In genomic region chr20:38435555-38435939, GRCh38 we compare ENCODE assay signal across 10 cellular contexts. TPM values are rescaled to one million over a fixed set of nuclear protein-coding genes. Genes with fewer than 3 reads are reported as not detected.
A peak's percentile ranks its signal among the peaks of the same experiment; 100 is the strongest.
DNase-seq lines count a peak whose midpoint lies in the region; ATAC-seq, FAIRE-seq and TF ChIP-seq lines count a peak whose summit lies in the region.
"Had no signal": no experiment of that assay in that cellular context is flagged by ENCODE, and none has a peak within 500 bp of the region (broad histone marks: within the 10 kb centered on the region; RNA-seq: fewer than 3 reads in every experiment).

No MANE protein-coding gene starts in this region.

- H3K9me3 ChIP-seq in SJSA1 (replicated peaks): no peaks in the 10 kb centered on the region

- H3K4me3 ChIP-seq in SJSA1: peak overlapping the region; percentile 73

- H3K27ac Mint-ChIP-seq in activated T-cell treated with anti-CD3 and anti-CD28 coated beads, Interleukin-2, amount 50 U/mL, for 24 hours: peak overlapping the region; percentile 99
- peak overlapping the region; percentile 96 for H3K27ac Mint-ChIP-seq in stimulated activated effector memory CD8-positive, alpha-beta T cell treated with anti-CD3 and anti-CD28 coated beads, Interleukin-12 subunit alpha, Interleukin-12 subunit beta, amount 100 ng/mL, for 72 hours

- H3K36me3 ChIP-seq in SJSA1: peaks cover 45% of the 10 kb centered on the region

- peaks cover 47% of the 10 kb centered on the region for H3K36me3 Mint-ChIP-seq in activated T-cell treated with anti-CD3 and anti-CD28 coated beads, Interleukin-2, amount 50 U/mL, for 24 hours (ENCODE audit: low read depth)
- peaks cover 49% of the 10 kb centered on the region for H3K36me3 Mint-ChIP-seq in stimulated activated effector memory CD8-positive, alpha-beta T cell treated with anti-CD3 and anti-CD28 coated beads, Interleukin-12 subunit alpha, Interleukin-12 subunit beta, amount 100 ng/mL, for 72 hours

- H3K27ac ChIP-seq in SJSA1: peak overlapping the region; percentile 70
- peak overlapping the region; percentile 67 for H3K27ac ChIP-seq in epithelial cell of prostate

- H3K4me3 Mint-ChIP-seq in activated T-cell treated with anti-CD3 and anti-CD28 coated beads, Interleukin-2, amount 50 U/mL, for 24 hours: peak overlapping the region; percentile 98
- peak overlapping the region; percentile 91 for H3K4me3 Mint-ChIP-seq in stimulated activated effector memory CD8-positive, alpha-beta T cell treated with anti-CD3 and anti-CD28 coated beads, Interleukin-12 subunit alpha, Interleukin-12 subunit beta, amount 100 ng/mL, for 72 hours

- no peak for DNase-seq in activated T-cell treated with anti-CD3 and anti-CD28 coated beads, Interleukin-2, amount 50 U/mL, for 24 hours
- DNase-seq in activated T-cell treated with anti-CD3 and anti-CD28 coated beads for 4 hours (no peak), SJSA1 (ENCODE audit: low read depth in 1 of 2, low spot score in 2 of 2) (peak; percentile 75 to 77), epithelial cell of prostate (ENCODE audit: low read depth, low spot score) (no peak), H54 (ENCODE audit: insufficient read length, low spot score) (no peak), NCI-H510A treated with DMSO at 0.1 percent for 48 hours (lab: John Stamatoyannopoulos, UW) (no peak)
- DNase-seq in stimulated activated effector memory CD8-positive, alpha-beta T cell treated with anti-CD3 and anti-CD28 coated beads, Interleukin-12 subunit alpha, Interleukin-12 subunit beta, amount 100 ng/mL, for 72 hours (ENCODE audit: low spot score in 2 of 2): no peak

- peaks cover 4% of the 10 kb centered on the region for H3K27me3 Mint-ChIP-seq in activated T-cell treated with anti-CD3 and anti-CD28 coated beads, Interleukin-2, amount 50 U/mL, for 24 hours

- no peaks in the 10 kb centered on the region for H3K9me3 Mint-ChIP-seq in activated T-cell treated with anti-CD3 and anti-CD28 coated beads, Interleukin-2, amount 50 U/mL, for 24 hours
- H3K9me3 Mint-ChIP-seq in stimulated activated effector memory CD8-positive, alpha-beta T cell treated with anti-CD3 and anti-CD28 coated beads, Interleukin-12 subunit alpha, Interleukin-12 subunit beta, amount 100 ng/mL, for 72 hours: no peaks in the 10 kb centered on the region

- H3K4me1 ChIP-seq in SJSA1 (replicated peaks): peaks cover 22% of the 10 kb centered on the region

- ATAC-seq in stimulated activated effector memory CD8-positive, alpha-beta T cell treated with anti-CD3 and anti-CD28 coated beads, Interleukin-12 subunit alpha, Interleukin-12 subunit beta, amount 100 ng/mL, for 72 hours: no peak
- no peak for ATAC-seq in HG02852 (IDR thresholded peaks at IDR 0.05; ENCODE audit: unreplicated experiment)

- peaks cover 30% of the 10 kb centered on the region for H3K4me1 Mint-ChIP-seq in activated T-cell treated with anti-CD3 and anti-CD28 coated beads, Interleukin-2, amount 50 U/mL, for 24 hours (ENCODE audit: low read depth)
- peaks cover 36% of the 10 kb centered on the region for H3K4me1 Mint-ChIP-seq in stimulated activated effector memory CD8-positive, alpha-beta T cell treated with anti-CD3 and anti-CD28 coated beads, Interleukin-12 subunit alpha, Interleukin-12 subunit beta, amount 100 ng/mL, for 72 hours

- H3K27me3 ChIP-seq in SJSA1 (replicated peaks): no peaks in the 10 kb centered on the region
- H3K27me3 ChIP-seq: BLaER1 had no signal

- no peak for FAIRE-seq in H54 (lab: Jason Lieb, UNC)
- FAIRE-seq: endometrium had no signal

- no peak for TF ChIP-seq POLR2A in H54 (IDR thresholded peaks at IDR 0.05; ENCODE audit: low read depth, low read length)

RNA-seq across cellular contexts. Expression of gene SNHG17, which starts 0.4 kb away (rescaled TPM):
- total RNA-seq in SJSA1 (2014; rRNA removed; shearing (Covaris generic)): 10.3 and 16.2 TPM in 2 replicates

RNA-seq across cellular contexts. Expression of gene RALGAPB, which starts 37.1 kb away (rescaled TPM):
- 17.6 and 21.9 TPM in 2 replicates for total RNA-seq in SJSA1 (2014; rRNA removed; shearing (Covaris generic))

Comparison
In these comparisons a context has a peak if more than half of its experiments do, and no peak if none do; other contexts are left out.
1. DNase-seq: peak in SJSA1 (2 of 2); none in activated T-cell treated with anti-CD3 and anti-CD28 coated beads, Interleukin-2, amount 50 U/mL, for 24 hours (single experiment), activated T-cell treated with anti-CD3 and anti-CD28 coated beads for 4 hours (single experiment), epithelial cell of prostate (single experiment), stimulated activated effector memory CD8-positive, alpha-beta T cell treated with anti-CD3 and anti-CD28 coated beads, Interleukin-12 subunit alpha, Interleukin-12 subunit beta, amount 100 ng/mL, for 72 hours (0 of 2), H54 (single experiment) and NCI-H510A treated with DMSO at 0.1 percent for 48 hours (single experiment).